19 cellular contexts compared by ENCODE assay signal in the genomic region with DNA sequence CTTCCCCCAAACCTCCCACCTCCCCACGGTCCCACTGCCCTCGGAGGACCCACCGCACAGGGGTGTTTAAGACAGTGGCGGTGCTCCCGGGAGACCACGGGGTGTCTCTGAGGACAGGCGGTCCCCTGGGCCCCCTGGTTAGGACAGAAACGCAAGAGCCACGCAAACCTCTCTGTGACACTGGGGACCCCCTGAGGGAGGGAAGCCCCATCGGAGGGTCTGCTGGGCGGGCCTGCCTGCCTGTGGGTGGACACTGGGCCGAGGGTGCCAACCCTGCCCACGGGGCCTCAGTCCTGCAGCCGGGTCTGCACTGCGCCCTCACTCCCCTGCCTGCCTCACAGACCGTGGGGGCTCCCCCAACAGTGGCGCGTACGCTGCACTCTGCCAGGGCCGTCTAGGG. TPM values are rescaled to one million over a fixed set of nuclear protein-coding genes. Genes with fewer than 3 reads are reported as not detected.
DNase-seq lines count a peak whose midpoint lies in the region; ATAC-seq and TF ChIP-seq lines count a peak whose summit lies in the region.
"Had no signal": no experiment of that assay in that cellular context is flagged by ENCODE, and none has a peak within 500 bp of the region (broad histone marks: within the 10 kb centered on the region; RNA-seq: fewer than 3 reads in every experiment).

No MANE protein-coding gene starts in this region.

- peaks cover 11 to 14% of the 10 kb centered on the region in 2 experiments for H3K9me3 Mint-ChIP-seq in H9
- H3K9me3 Mint-ChIP-seq: CD4-positive, CD25-positive, alpha-beta regulatory T cell; CD8-positive, alpha-beta T cell had no signal

- H3K23ac ChIP-seq in H9 (ENCODE audit: insufficient read length, low read depth, low read length) (no peak overlapping the region), neuronal stem cell (ENCODE audit: low read depth, low read length, poor library complexity) (no peak overlapping the region)

- no peak overlapping the region for H3T11ph ChIP-seq in H9 (ENCODE audit: low read length)

- 84% methylated on average over 20 of the region's 20 CpGs for WGBS in right cardiac atrium
- WGBS in H9 (ENCODE audit: extremely low coverage, insufficient read length, low lambda C conversion rate): no CpG with 5 or more reads among the region's 20 CpGs
- no CpG with 5 or more reads among the region's 20 CpGs for WGBS in neuronal stem cell (ENCODE audit: extremely low coverage in 2 of 2, insufficient read length in 2 of 2, insufficient replicate concordance in 1 of 2), 2 donors
- WGBS in adrenal gland, 4 donors: 70 to 83% (median 80%) methylated on average over 8 to 20 of the region's 20 CpGs

- H2AFZ ChIP-seq in H9 (ENCODE audit: low read length) (no peak overlapping the region), neuronal stem cell (ENCODE audit: low read length) (no peak overlapping the region)
- H2AFZ ChIP-seq: GM23248 had no signal

- no peak overlapping the region for H3K9ac ChIP-seq in H9 (ENCODE audit: extremely low read depth, insufficient read length, low read length)
- peak overlapping the region; percentile 6 for H3K9ac ChIP-seq in endocrine pancreas (ENCODE audit: control insufficient read depth, insufficient read depth, low read length)
- peak overlapping the region; percentile 60 for H3K9ac ChIP-seq in neuronal stem cell (ENCODE audit: low read depth, low read length, poor library complexity)
- H3K9ac ChIP-seq: BLaER1, GM23248 had no signal

- H3K9me3 ChIP-seq in right cardiac atrium (ENCODE audit: control insufficient read depth, low read length) (no peaks in the 10 kb centered on the region), right atrium auricular region (no peaks in the 10 kb centered on the region), H9 (ENCODE audit: control insufficient read depth, low read depth, low read length) (no peaks in the 10 kb centered on the region), endocrine pancreas (ENCODE audit: control insufficient read depth, low read length) (no peaks in the 10 kb centered on the region), neuronal stem cell (replicated peaks in 1 of 2; ENCODE audit: control insufficient read depth in 2 of 2, insufficient read depth in 1 of 2, low read depth in 1 of 2, low read length in 2 of 2) (peaks cover 8 to 14% of the 10 kb centered on the region in 2 donors), adrenal gland (replicated peaks in 1 of 3) (no peaks in the 10 kb centered on the region)

- no peak overlapping the region for H2BK5ac ChIP-seq in H9 (ENCODE audit: insufficient read length, low read length)
- no peak overlapping the region for H2BK5ac ChIP-seq in neuronal stem cell (ENCODE audit: low read length)

- H3K4ac ChIP-seq in H9 (ENCODE audit: low read depth, low read length): no peak overlapping the region
- no peak overlapping the region for H3K4ac ChIP-seq in neuronal stem cell (ENCODE audit: low read length)

- H3K4me2 ChIP-seq in H9 (ENCODE audit: insufficient read depth, insufficient read length, low read length) (no peak overlapping the region), neuronal stem cell (ENCODE audit: insufficient read depth, low read length, poor library complexity, severe bottlenecking) (no peak overlapping the region)
- H3K4me2 ChIP-seq: BLaER1 had no signal

- H3K14ac ChIP-seq in H9 (ENCODE audit: insufficient read depth, low read length) (peak overlapping the region; percentile 1; the same call in 1 of the 2 replicates), neuronal stem cell (ENCODE audit: low read length) (no peak overlapping the region)

- TF ChIP-seq POLR2A in adrenal gland (IDR thresholded peaks at IDR 0.05): no peak

- H3K27ac ChIP-seq in right cardiac atrium (ENCODE audit: low read length): no peak overlapping the region
- H3K27ac ChIP-seq in right atrium auricular region: peak overlapping the region in 1 of 2 donors; percentile 42
- no peak overlapping the region for H3K27ac ChIP-seq in H9 (ENCODE audit: insufficient read length, low read depth, low read length)
- no peak overlapping the region for H3K27ac ChIP-seq in neuronal stem cell (replicated peaks; ENCODE audit: low read length)
- no peak overlapping the region for H3K27ac ChIP-seq in adrenal gland
- H3K27ac ChIP-seq: BLaER1, C4-2B, GM23248 had no signal

- H2AK5ac ChIP-seq in H9 (ENCODE audit: insufficient read length, low read length) (no peak overlapping the region), neuronal stem cell (ENCODE audit: low read depth, low read length) (no peak overlapping the region)

- no peak for TF ChIP-seq CTCF in right atrium auricular region (IDR thresholded peaks at IDR 0.05)
- TF ChIP-seq CTCF in H9 (conservative IDR thresholded peaks at IDR 0.05): no peak
- TF ChIP-seq CTCF in adrenal gland (IDR thresholded peaks at IDR 0.05): no peak

- H4K5ac ChIP-seq in H9 (ENCODE audit: insufficient read length, low read depth, low read length): no peak overlapping the region

- no peak overlapping the region for H3K27ac Mint-ChIP-seq in H9
- H3K27ac Mint-ChIP-seq: B cell; CD8-positive, alpha-beta T cell had no signal

- H4K91ac ChIP-seq in H9 (ENCODE audit: insufficient read length, low read depth, low read length): no peak overlapping the region
- H4K91ac ChIP-seq in neuronal stem cell (ENCODE audit: low read depth, low read length, poor library complexity): no peak overlapping the region

- H4K20me1 ChIP-seq in H9 (ENCODE audit: control insufficient read depth, insufficient read depth, insufficient read length): peaks cover 5% of the 10 kb centered on the region

- H3K27me3 ChIP-seq in right cardiac atrium (ENCODE audit: control insufficient read depth, insufficient read depth) (no peaks in the 10 kb centered on the region), right atrium auricular region (no peaks in the 10 kb centered on the region), H9 (ENCODE audit: insufficient read depth, low read length) (no peaks in the 10 kb centered on the region), endocrine pancreas (ENCODE audit: control insufficient read depth, insufficient read depth, low read length) (no peaks in the 10 kb centered on the region), neuronal stem cell (ENCODE audit: control insufficient read depth in 3 of 3, insufficient read depth in 3 of 3, low read depth in 1 of 3, low read length in 3 of 3) (no peaks in the 10 kb centered on the region), adrenal gland (no peaks in the 10 kb centered on the region)

- H3K4me3 ChIP-seq in right cardiac atrium (ENCODE audit: low read length) (no peak overlapping the region), right atrium auricular region (no peak overlapping the region), endocrine pancreas (ENCODE audit: control insufficient read depth, insufficient read depth, low read length) (no peak overlapping the region), neuronal stem cell (ENCODE audit: low read length in 2 of 2) (no peak overlapping the region), adrenal gland (no peak overlapping the region)
- H3K4me3 ChIP-seq: BLaER1, GM23248 had no signal

- H2BK20ac ChIP-seq in H9 (ENCODE audit: low read depth, low read length, poor library complexity, severe bottlenecking): no peak overlapping the region

- ATAC-seq in right cardiac atrium: no peak
- no peak for ATAC-seq in GM18867 (IDR thresholded peaks at IDR 0.05; ENCODE audit: unreplicated experiment)
- ATAC-seq: CD8-positive, alpha-beta T cell; HCT116 had no signal

- H3K4me1 Mint-ChIP-seq in H9: peaks cover 12 to 27% of the 10 kb centered on the region in 2 experiments
- H3K4me1 Mint-ChIP-seq: B cell had no signal

- H3K36me3 Mint-ChIP-seq in H9 (ENCODE audit: insufficient read depth in 1 of 3, low read depth in 3 of 3): peaks cover 10 to 17% (median 14%) of the 10 kb centered on the region in 3 experiments
- H3K36me3 Mint-ChIP-seq: CD4-positive, CD25-positive, alpha-beta regulatory T cell had no signal

- no peaks in the 10 kb centered on the region for H3K36me3 ChIP-seq in right atrium auricular region
- no peaks in the 10 kb centered on the region for H3K36me3 ChIP-seq in endocrine pancreas (ENCODE audit: control insufficient read depth, insufficient read depth, low read length)
- no peaks in the 10 kb centered on the region for H3K36me3 ChIP-seq in neuronal stem cell (replicated peaks in 1 of 2; ENCODE audit: control insufficient read depth in 2 of 2, insufficient read depth in 2 of 2, low read length in 2 of 2)
- H3K36me3 ChIP-seq in adrenal gland (replicated peaks in 1 of 2): no peaks in the 10 kb centered on the region
- H3K36me3 ChIP-seq: BLaER1 had no signal

- H3K27me3 Mint-ChIP-seq in H9 (ENCODE audit: low read depth): peaks cover 3% of the 10 kb centered on the region
- H3K27me3 Mint-ChIP-seq: B cell; CD4-positive, CD25-positive, alpha-beta regulatory T cell had no signal

- no peak overlapping the region for H3K56ac ChIP-seq in H9 (ENCODE audit: insufficient read length, low read depth, low read length)

- H3K79me2 ChIP-seq in H9 (ENCODE audit: insufficient read depth, low read length): no peaks in the 10 kb centered on the region

- no peak overlapping the region for H2BK12ac ChIP-seq in H9 (ENCODE audit: insufficient read length, low read depth, low read length)
- H2BK12ac ChIP-seq in neuronal stem cell (ENCODE audit: low read length): peak overlapping the region; percentile 34

- H2BK120ac ChIP-seq in H9 (ENCODE audit: low read depth, low read length, poor library complexity, severe bottlenecking) (no peak overlapping the region), neuronal stem cell (ENCODE audit: low read depth, low read length) (no peak overlapping the region)

- H3K4me3 Mint-ChIP-seq in H9: no peak overlapping the region
- H3K4me3 Mint-ChIP-seq: B cell; CD4-positive, CD25-positive, alpha-beta regulatory T cell; CD8-positive, alpha-beta T cell had no signal

- peak in 2 of 3 donors; percentile 47 to 50 for DNase-seq in right cardiac atrium
- DNase-seq in right atrium auricular region (ENCODE audit: low spot score): no peak
- no peak for DNase-seq in H9
- DNase-seq in neuronal stem cell (ENCODE audit: low spot score): no peak
- no peak for DNase-seq in adrenal gland
- DNase-seq in cerebellum (ENCODE audit: low spot score): no peak
- DNase-seq: Caco-2; CD4-positive, CD25-positive, alpha-beta regulatory T cell; CD8-positive, alpha-beta T cell; DMS153; DND-41; GM23248; H7 had no signal

- intact Hi-C loops in right cardiac atrium (cut with DNase I): no loop called here
- intact Hi-C loops in adrenal gland (cut with DNase I): no loop called here

- H2BK15ac ChIP-seq in H9 (ENCODE audit: low read depth, low read length): no peak overlapping the region
- no peak overlapping the region for H2BK15ac ChIP-seq in neuronal stem cell (ENCODE audit: low read length)

- H3K18ac ChIP-seq in H9 (ENCODE audit: insufficient read length, low read depth, low read length): no peak overlapping the region
- no peak overlapping the region for H3K18ac ChIP-seq in neuronal stem cell (ENCODE audit: low read length)

- H4K8ac ChIP-seq in H9 (replicated peaks; ENCODE audit: insufficient read length, low read depth, low read length): no peak overlapping the region
- H4K8ac ChIP-seq in neuronal stem cell (ENCODE audit: low read depth, low read length): no peak overlapping the region

- H3K4me1 ChIP-seq in right cardiac atrium (ENCODE audit: control insufficient read depth, insufficient read depth, low read length) (no peaks in the 10 kb centered on the region), right atrium auricular region (peaks cover 0 to 52% of the 10 kb centered on the region in 2 donors), H9 (ENCODE audit: insufficient read depth, low read length) (no peaks in the 10 kb centered on the region; the same call in 1 of the 2 replicates), endocrine pancreas (ENCODE audit: control insufficient read depth, insufficient read depth, low read length) (no peaks in the 10 kb centered on the region), neuronal stem cell (ENCODE audit: control insufficient read depth in 2 of 2, insufficient read depth in 1 of 2, low read depth in 1 of 2, low read length in 2 of 2) (peaks cover 0 to 21% of the 10 kb centered on the region in 2 donors), adrenal gland (replicated peaks in 1 of 2) (no peaks in the 10 kb centered on the region)
- H3K4me1 ChIP-seq: BLaER1 had no signal

- H3K23me2 ChIP-seq in H9 (ENCODE audit: insufficient read length, low read depth, low read length, poor library complexity, severe bottlenecking): no peaks in the 10 kb centered on the region

- H3K79me1 ChIP-seq in H9 (ENCODE audit: insufficient read depth, low read depth, low read length, poor library complexity, severe bottlenecking) (no peaks in the 10 kb centered on the region), neuronal stem cell (ENCODE audit: low read depth, low read length) (peaks cover 20% of the 10 kb centered on the region)

RNA-seq across cellular contexts. Expression of gene MCF2L, which starts 17.5 kb away (rescaled TPM):
- 10 to 100 TPM; 18.0 to 47.5 (median 27.4) TPM for total RNA-seq in right cardiac atrium
- polyA plus RNA-seq in right cardiac atrium: 33.2 TPM
- total RNA-seq in right atrium auricular region: 10 to 100 TPM; 17.1 to 21.6 TPM
- 17.0 and 18.5 TPM in 2 replicates for total RNA-seq in H9 (2021)
- polyA plus RNA-seq in neuronal stem cell (2013, experiment 1 of 2): 20.8 TPM
- 20.3 TPM for polyA plus RNA-seq in neuronal stem cell (2013, experiment 2 of 2)
- total RNA-seq in adrenal gland: 10 to 100 TPM in 6 of 8 donors, 1 to 10 TPM in 2; 8.1 to 24.9 (median 15.3) TPM
- 10 to 100 TPM in 2 of 3 donors, 1 to 10 TPM in 1; 7.6 to 49.0 (median 30.3) TPM for polyA plus RNA-seq in adrenal gland
- total RNA-seq in cerebellum: 109 TPM
- total RNA-seq: GM23248 had no signal
- polyA plus RNA-seq: GM23248 had no signal

Comparison
In these comparisons a context has a peak if more than half of its experiments do, and no peak if none do; other contexts are left out.
1. DNase-seq: peak in right cardiac atrium (2 of 3); none in right atrium auricular region (single experiment), H9 (single experiment), neuronal stem cell (single experiment), adrenal gland (0 of 7) and cerebellum (single experiment).